Comparison of ENCODE assay signal across 1 cellular context in the genomic region with DNA sequence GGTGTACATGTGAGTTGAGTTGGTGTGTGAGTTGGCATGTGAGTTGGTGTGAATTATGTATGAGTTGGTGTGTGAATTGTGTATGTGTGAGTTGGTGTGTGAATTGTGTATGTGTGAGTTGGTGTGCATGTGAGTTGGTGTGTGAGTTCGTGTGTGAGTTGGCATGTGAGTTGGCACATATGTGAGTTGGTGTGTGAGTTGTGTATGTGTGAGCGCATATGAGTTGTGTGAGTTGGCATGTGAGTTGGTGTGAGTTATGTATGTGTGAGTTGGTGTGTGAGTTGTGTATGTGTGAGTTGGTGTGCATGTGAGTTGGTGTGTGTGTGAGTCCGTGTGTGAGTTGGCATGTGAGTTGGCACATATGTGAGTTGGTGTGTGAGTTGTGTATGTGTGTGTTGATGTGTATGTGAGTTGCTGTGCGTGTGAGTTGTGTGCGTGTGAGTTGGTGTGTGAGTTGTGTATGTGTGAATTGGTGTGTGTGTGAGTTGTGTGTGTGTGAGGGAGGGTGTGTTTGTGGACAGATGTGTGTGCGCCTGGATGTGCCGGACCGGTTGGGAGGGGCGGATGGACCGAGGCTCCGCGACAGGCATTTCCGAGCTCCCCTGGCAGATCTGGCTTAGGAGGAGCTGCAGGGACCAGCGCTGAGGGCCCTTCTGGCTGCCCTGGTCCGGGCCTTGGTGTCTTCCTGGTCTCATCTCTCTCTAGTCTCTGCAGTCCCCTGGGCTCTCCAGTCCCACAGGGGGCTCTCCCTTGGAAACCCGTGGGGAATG.
TF ChIP-seq lines count a peak whose summit lies in the region.

No MANE protein-coding gene starts in this region.

TF ChIP-seq in WTC11, 78 proteins besides CTCF, POLR2A, EP300 and RAD21 (continued from another document):
- TF ChIP-seq, protein P1, sequence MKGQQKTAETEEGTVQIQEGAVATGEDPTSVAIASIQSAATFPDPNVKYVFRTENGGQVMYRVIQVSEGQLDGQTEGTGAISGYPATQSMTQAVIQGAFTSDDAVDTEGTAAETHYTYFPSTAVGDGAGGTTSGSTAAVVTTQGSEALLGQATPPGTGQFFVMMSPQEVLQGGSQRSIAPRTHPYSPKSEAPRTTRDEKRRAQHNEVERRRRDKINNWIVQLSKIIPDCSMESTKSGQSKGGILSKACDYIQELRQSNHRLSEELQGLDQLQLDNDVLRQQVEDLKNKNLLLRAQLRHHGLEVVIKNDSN (CRISPR knock-in tag; IDR thresholded peaks at IDR 0.05), result no peak
- TF ChIP-seq CREM (CRISPR knock-in tag; IDR thresholded peaks at IDR 0.05), result no peak
- no peak for TF ChIP-seq NR1H2 (CRISPR knock-in tag; IDR thresholded peaks at IDR 0.05)
- TF ChIP-seq FOXP1 (CRISPR knock-in tag; IDR thresholded peaks at IDR 0.05; ENCODE audit: borderline replicate concordance), result peak; percentile 34; the same call in 1 of the 2 replicates
- no peak for TF ChIP-seq ELF4 (CRISPR knock-in tag; IDR thresholded peaks at IDR 0.05; ENCODE audit: low read depth)
- TF ChIP-seq, protein P2, sequence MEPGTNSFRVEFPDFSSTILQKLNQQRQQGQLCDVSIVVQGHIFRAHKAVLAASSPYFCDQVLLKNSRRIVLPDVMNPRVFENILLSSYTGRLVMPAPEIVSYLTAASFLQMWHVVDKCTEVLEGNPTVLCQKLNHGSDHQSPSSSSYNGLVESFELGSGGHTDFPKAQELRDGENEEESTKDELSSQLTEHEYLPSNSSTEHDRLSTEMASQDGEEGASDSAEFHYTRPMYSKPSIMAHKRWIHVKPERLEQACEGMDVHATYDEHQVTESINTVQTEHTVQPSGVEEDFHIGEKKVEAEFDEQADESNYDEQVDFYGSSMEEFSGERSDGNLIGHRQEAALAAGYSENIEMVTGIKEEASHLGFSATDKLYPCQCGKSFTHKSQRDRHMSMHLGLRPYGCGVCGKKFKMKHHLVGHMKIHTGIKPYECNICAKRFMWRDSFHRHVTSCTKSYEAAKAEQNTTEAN (CRISPR knock-in tag; IDR thresholded peaks at IDR 0.05), result peak; percentile 76; the same call in 1 of the 2 replicates
- TF ChIP-seq, protein P3, sequence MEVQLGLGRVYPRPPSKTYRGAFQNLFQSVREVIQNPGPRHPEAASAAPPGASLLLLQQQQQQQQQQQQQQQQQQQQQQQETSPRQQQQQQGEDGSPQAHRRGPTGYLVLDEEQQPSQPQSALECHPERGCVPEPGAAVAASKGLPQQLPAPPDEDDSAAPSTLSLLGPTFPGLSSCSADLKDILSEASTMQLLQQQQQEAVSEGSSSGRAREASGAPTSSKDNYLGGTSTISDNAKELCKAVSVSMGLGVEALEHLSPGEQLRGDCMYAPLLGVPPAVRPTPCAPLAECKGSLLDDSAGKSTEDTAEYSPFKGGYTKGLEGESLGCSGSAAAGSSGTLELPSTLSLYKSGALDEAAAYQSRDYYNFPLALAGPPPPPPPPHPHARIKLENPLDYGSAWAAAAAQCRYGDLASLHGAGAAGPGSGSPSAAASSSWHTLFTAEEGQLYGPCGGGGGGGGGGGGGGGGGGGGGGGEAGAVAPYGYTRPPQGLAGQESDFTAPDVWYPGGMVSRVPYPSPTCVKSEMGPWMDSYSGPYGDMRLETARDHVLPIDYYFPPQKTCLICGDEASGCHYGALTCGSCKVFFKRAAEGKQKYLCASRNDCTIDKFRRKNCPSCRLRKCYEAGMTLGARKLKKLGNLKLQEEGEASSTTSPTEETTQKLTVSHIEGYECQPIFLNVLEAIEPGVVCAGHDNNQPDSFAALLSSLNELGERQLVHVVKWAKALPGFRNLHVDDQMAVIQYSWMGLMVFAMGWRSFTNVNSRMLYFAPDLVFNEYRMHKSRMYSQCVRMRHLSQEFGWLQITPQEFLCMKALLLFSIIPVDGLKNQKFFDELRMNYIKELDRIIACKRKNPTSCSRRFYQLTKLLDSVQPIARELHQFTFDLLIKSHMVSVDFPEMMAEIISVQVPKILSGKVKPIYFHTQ (CRISPR knock-in tag; IDR thresholded peaks at IDR 0.05), result no peak
- no peak for TF ChIP-seq EMX1 (CRISPR knock-in tag; IDR thresholded peaks at IDR 0.05)
- no peak for TF ChIP-seq TEAD1 (CRISPR knock-in tag; IDR thresholded peaks at IDR 0.05)
TF ChIP-seq in WTC11: peak in this region for 3.
